Comparison of ENCODE assay signal across 8 cellular contexts in genomic region chr16:89602273-89602951, GRCh38. TPM values are rescaled to one million over a fixed set of nuclear protein-coding genes. Genes with fewer than 3 reads are reported as not detected.
DNase-seq lines count a peak whose midpoint lies in the region; ATAC-seq lines count a peak whose summit lies in the region.

No MANE protein-coding gene starts in this region.

- H3K4me3 ChIP-seq in CD8-positive, alpha-beta memory T cell (ENCODE audit: low read length) = no peak overlapping the region
- H3K4me3 ChIP-seq in naive thymus-derived CD4-positive, alpha-beta T cell (ENCODE audit: low read length) = no peak overlapping the region

- peak; percentile 81 for ATAC-seq in naive thymus-derived CD4-positive, alpha-beta T cell
- ATAC-seq in stimulated activated naive CD8-positive, alpha-beta T cell treated with anti-CD3 and anti-CD28 coated beads, Interleukin-15, amount 100 ng/mL, for 72 hours = peak; percentile 90
- no peak for ATAC-seq in GM19035 (IDR thresholded peaks at IDR 0.05; ENCODE audit: unreplicated experiment)

- peaks cover 11% of the 10 kb centered on the region for H3K4me1 ChIP-seq in CD8-positive, alpha-beta memory T cell (ENCODE audit: insufficient read depth, low read length)
- H3K4me1 ChIP-seq in naive thymus-derived CD4-positive, alpha-beta T cell (ENCODE audit: control insufficient read depth in 2 of 2, insufficient read depth in 2 of 2, low read length in 2 of 2) = peaks cover 12 to 13% of the 10 kb centered on the region in 2 donors

- no peaks in the 10 kb centered on the region for H3K9me3 Mint-ChIP-seq in CD8-positive, alpha-beta memory T cell
- no peaks in the 10 kb centered on the region for H3K9me3 Mint-ChIP-seq in naive thymus-derived CD4-positive, alpha-beta T cell
- no peaks in the 10 kb centered on the region for H3K9me3 Mint-ChIP-seq in stimulated activated naive CD8-positive, alpha-beta T cell treated with anti-CD3 and anti-CD28 coated beads, Interleukin-15, amount 100 ng/mL, for 72 hours

- H3K4me1 Mint-ChIP-seq in CD8-positive, alpha-beta memory T cell = peaks cover 18 to 32% (median 18%) of the 10 kb centered on the region in 3 donors
- H3K4me1 Mint-ChIP-seq in naive thymus-derived CD4-positive, alpha-beta T cell = peaks cover 0 to 12% (median 8%) of the 10 kb centered on the region in 7 donors
- H3K4me1 Mint-ChIP-seq in stimulated activated naive CD8-positive, alpha-beta T cell treated with anti-CD3 and anti-CD28 coated beads, Interleukin-15, amount 100 ng/mL, for 72 hours = peaks cover 21% of the 10 kb centered on the region

- H3K27ac ChIP-seq in CD8-positive, alpha-beta memory T cell (ENCODE audit: low read depth, low read length) = no peak overlapping the region
- H3K27ac ChIP-seq in caudate nucleus (ENCODE audit: low read depth, low read length) = peak overlapping the region; percentile 26
- H3K27ac ChIP-seq in naive thymus-derived CD4-positive, alpha-beta T cell (ENCODE audit: low read depth, low read length) = no peak overlapping the region

- no peaks in the 10 kb centered on the region for H3K36me3 ChIP-seq in CD8-positive, alpha-beta memory T cell (ENCODE audit: insufficient read depth, low read length)
- H3K36me3 ChIP-seq in naive thymus-derived CD4-positive, alpha-beta T cell (ENCODE audit: control insufficient read depth in 2 of 3, insufficient read depth in 3 of 3, low read length in 3 of 3) = no peaks in the 10 kb centered on the region

- no peaks in the 10 kb centered on the region for H3K9me3 ChIP-seq in CD8-positive, alpha-beta memory T cell (ENCODE audit: low read length)
- no peaks in the 10 kb centered on the region for H3K9me3 ChIP-seq in naive thymus-derived CD4-positive, alpha-beta T cell (ENCODE audit: control insufficient read depth in 2 of 3, low read length in 3 of 3)

- peak overlapping the region; percentile 14 to 78 (median 55) for H3K4me3 Mint-ChIP-seq in CD8-positive, alpha-beta memory T cell
- peak overlapping the region in 8 of 10 donors; percentile 20 to 72 (median 44) for H3K4me3 Mint-ChIP-seq in naive thymus-derived CD4-positive, alpha-beta T cell
- peak overlapping the region; percentile 7 to 67 for H3K4me3 Mint-ChIP-seq in stimulated activated naive CD8-positive, alpha-beta T cell treated with anti-CD3 and anti-CD28 coated beads, Interleukin-15, amount 100 ng/mL, for 72 hours

- POLR2A ChIA-PET in CD8-positive, alpha-beta memory T cell (lab: Charles Lee) = interaction anchor here (0.5 kb wide), 1 partner anchor 25 kb away, joined by 10 read pairs; no protein-coding TSS in a partner anchor
- POLR2A ChIA-PET in naive thymus-derived CD4-positive, alpha-beta T cell (lab: Charles Lee) = no interaction called here

- H3K36me3 Mint-ChIP-seq in CD8-positive, alpha-beta memory T cell = no peaks in the 10 kb centered on the region
- no peaks in the 10 kb centered on the region for H3K36me3 Mint-ChIP-seq in naive thymus-derived CD4-positive, alpha-beta T cell

- H3K27ac Mint-ChIP-seq in CD8-positive, alpha-beta memory T cell = peak overlapping the region in 5 of 8 donors; percentile 8 to 65 (median 37)
- H3K27ac Mint-ChIP-seq in naive thymus-derived CD4-positive, alpha-beta T cell = peak overlapping the region in 2 of 9 donors; percentile 3 to 74
- H3K27ac Mint-ChIP-seq in stimulated activated naive CD8-positive, alpha-beta T cell treated with anti-CD3 and anti-CD28 coated beads, Interleukin-15, amount 100 ng/mL, for 72 hours = peak overlapping the region in 1 of 2 donors; percentile 51

- DNase-seq in CD8-positive, alpha-beta memory T cell = peak; percentile 26 to 72 (median 32)
- DNase-seq in Kasumi-1 (lab: John Stamatoyannopoulos, UW) = peak; percentile 75 to 81
- peak; percentile 46 for DNase-seq in activated CD4-positive, alpha-beta T cell treated with anti-CD3 and anti-CD28 coated beads for 1 hour
- DNase-seq in caudate nucleus (lab: John Stamatoyannopoulos, UW) = peak in 46 of 61 donors; percentile 6 to 79 (median 46)
- peak in 6 of 9 donors; percentile 19 to 71 (median 33) for DNase-seq in naive thymus-derived CD4-positive, alpha-beta T cell
- peak; percentile 47 to 55 for DNase-seq in stimulated activated naive CD8-positive, alpha-beta T cell treated with anti-CD3 and anti-CD28 coated beads, Interleukin-15, amount 100 ng/mL, for 72 hours
- DNase-seq in mesenteric fat pad (ENCODE audit: low spot score) = no peak

- intact Hi-C loops in naive thymus-derived CD4-positive, alpha-beta T cell (cut with micrococcal nuclease) = no loop called here

- H3K27me3 ChIP-seq in CD8-positive, alpha-beta memory T cell (ENCODE audit: insufficient read depth, low read length, poor library complexity, severe bottlenecking) = no peaks in the 10 kb centered on the region
- H3K27me3 ChIP-seq in naive thymus-derived CD4-positive, alpha-beta T cell (ENCODE audit: control insufficient read depth in 2 of 2, insufficient read depth in 2 of 2, low read length in 2 of 2) = no peaks in the 10 kb centered on the region

- peaks cover 0 to 3% of the 10 kb centered on the region in 2 donors for H3K27me3 Mint-ChIP-seq in CD8-positive, alpha-beta memory T cell
- H3K27me3 Mint-ChIP-seq in naive thymus-derived CD4-positive, alpha-beta T cell = no peaks in the 10 kb centered on the region
- H3K27me3 Mint-ChIP-seq in stimulated activated naive CD8-positive, alpha-beta T cell treated with anti-CD3 and anti-CD28 coated beads, Interleukin-15, amount 100 ng/mL, for 72 hours = no peaks in the 10 kb centered on the region

- CTCF ChIA-PET in CD8-positive, alpha-beta memory T cell (lab: Charles Lee) = interaction anchor here (0.7 to 1.1 kb wide), 2 partner anchors 13 to 98 kb away, joined by 3 to 4 read pairs; no protein-coding TSS in a partner anchor
- CTCF ChIA-PET in naive thymus-derived CD4-positive, alpha-beta T cell (lab: Charles Lee) = no interaction called here

RNA-seq across cellular contexts. Expression of gene DPEP1, which starts 11.0 kb away (rescaled TPM):
- total RNA-seq in CD8-positive, alpha-beta memory T cell = not detected
- not detected for polyA plus RNA-seq in CD8-positive, alpha-beta memory T cell
- total RNA-seq in naive thymus-derived CD4-positive, alpha-beta T cell = not detected
- not detected for polyA plus RNA-seq in naive thymus-derived CD4-positive, alpha-beta T cell
- 0.51 TPM for total RNA-seq in mesenteric fat pad

RNA-seq across cellular contexts. Expression of gene CPNE7, which starts 26.9 kb away (rescaled TPM):
- total RNA-seq in CD8-positive, alpha-beta memory T cell = 1 to 10 TPM; 3.2 to 6.1 TPM
- 12.9 TPM for polyA plus RNA-seq in CD8-positive, alpha-beta memory T cell
- total RNA-seq in naive thymus-derived CD4-positive, alpha-beta T cell = 1 to 10 TPM in 1 of 5 experiments, under 1 TPM in 1, not detected in 3; 0.39 to 5.2 TPM
- not detected for polyA plus RNA-seq in naive thymus-derived CD4-positive, alpha-beta T cell
- total RNA-seq in mesenteric fat pad = 1.3 TPM

RNA-seq across cellular contexts. Expression of gene RPL13, which starts 41.9 kb away (rescaled TPM):
- total RNA-seq in CD8-positive, alpha-beta memory T cell = 1,000 to 10,000 TPM; 2,710 to 2,878 TPM
- polyA plus RNA-seq in CD8-positive, alpha-beta memory T cell = 5,211 TPM
- total RNA-seq in naive thymus-derived CD4-positive, alpha-beta T cell = 1,000 to 10,000 TPM; 2,239 to 5,631 (median 5,332) TPM
- 1,000 to 10,000 TPM; 6,375 to 8,810 TPM for polyA plus RNA-seq in naive thymus-derived CD4-positive, alpha-beta T cell
- 1,718 TPM for total RNA-seq in mesenteric fat pad

RNA-seq across cellular contexts. Expression of gene CHMP1A, which starts 55.1 kb away (rescaled TPM):
- 10 to 100 TPM; 81.4 to 94.0 TPM for total RNA-seq in CD8-positive, alpha-beta memory T cell
- polyA plus RNA-seq in CD8-positive, alpha-beta memory T cell = 72.1 TPM
- total RNA-seq in naive thymus-derived CD4-positive, alpha-beta T cell = 10 to 100 TPM; 64.4 to 99.0 (median 65.9) TPM
- polyA plus RNA-seq in naive thymus-derived CD4-positive, alpha-beta T cell = 10 to 100 TPM; 54.7 to 61.6 TPM
- 64.3 TPM for total RNA-seq in mesenteric fat pad

RNA-seq across cellular contexts. Expression of gene SPATA33, which starts 55.2 kb away (rescaled TPM):
- total RNA-seq in CD8-positive, alpha-beta memory T cell = 10 to 100 TPM; 16.9 TPM
- 2.3 TPM for polyA plus RNA-seq in CD8-positive, alpha-beta memory T cell
- total RNA-seq in naive thymus-derived CD4-positive, alpha-beta T cell = 10 to 100 TPM in 2 of 5 experiments, 1 to 10 TPM in 3; 6.4 to 17.0 (median 7.9) TPM
- polyA plus RNA-seq in naive thymus-derived CD4-positive, alpha-beta T cell = 1 to 10 TPM; 2.4 to 2.6 TPM
- 4.6 TPM for total RNA-seq in mesenteric fat pad
